24 cellular contexts compared by ENCODE assay signal in the genomic region with DNA sequence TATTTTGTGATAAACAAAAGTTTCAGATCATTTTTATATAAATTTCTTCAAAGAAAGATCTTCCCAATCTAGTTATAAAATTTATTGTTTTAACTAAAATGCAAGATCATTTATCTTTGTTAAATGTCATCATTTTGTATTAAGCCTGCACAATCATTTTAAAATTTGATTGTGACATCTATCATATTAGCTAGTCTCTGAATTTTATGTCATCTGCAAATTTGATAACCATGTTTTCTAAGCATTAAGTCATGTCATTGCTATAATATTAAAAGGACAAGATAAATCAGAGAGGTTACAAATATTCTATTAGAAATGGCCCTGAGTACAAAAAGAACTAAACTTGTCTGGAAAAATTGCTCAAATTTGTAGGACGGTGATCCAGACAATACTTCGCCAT.
DNase-seq lines count a peak whose midpoint lies in the region; ATAC-seq, FAIRE-seq and TF ChIP-seq lines count a peak whose summit lies in the region.
"Had no signal": no experiment of that assay in that cellular context is flagged by ENCODE, and none has a peak within 500 bp of the region (broad histone marks: within the 10 kb centered on the region; RNA-seq: fewer than 3 reads in every experiment).

No MANE protein-coding gene starts in this region.

- TF ChIP-seq EP300 in SK-N-SH (IDR thresholded peaks at IDR 0.05; ENCODE audit: borderline replicate concordance in 1 of 2, low read depth in 1 of 2, low read length in 1 of 2): no peak

- DNase-seq in SK-N-SH (no peak), frontal cortex (ENCODE audit: low spot score in 2 of 2) (no peak), NCI-H524 (lab: John Stamatoyannopoulos, UW) (no peak)
- DNase-seq: ACHN; BE2C; C1 segment of cervical spinal cord; CD4-positive, alpha-beta memory T cell; CD4-positive, CD25-positive, alpha-beta regulatory T cell; CD8-positive, alpha-beta memory T cell; COR-L47; DMS 273 treated with DMSO at 0.1 percent for 48 hours; DMS153; DMS53; DMS79; DND-41; EL; GDM1 had no signal

- H3K27ac ChIP-seq in SK-N-SH (ENCODE audit: low read depth in 2 of 2, low read length in 1 of 2): no peak overlapping the region
- H3K27ac ChIP-seq: 22Rv1, BLaER1 had no signal

- H2AFZ ChIP-seq in SK-N-SH (ENCODE audit: low read depth): no peak overlapping the region

- no peak overlapping the region for H3K4me3 ChIP-seq in SK-N-SH (ENCODE audit: low read depth in 2 of 2, low read length in 1 of 2)
- H3K4me3 ChIP-seq: BLaER1, GM12878 had no signal

- H3K4me2 ChIP-seq in SK-N-SH: no peak overlapping the region
- H3K4me2 ChIP-seq: BLaER1 had no signal

- H3K9me3 ChIP-seq in SK-N-SH: no peaks in the 10 kb centered on the region
- H3K9me3 ChIP-seq: BE2C, BLaER1 had no signal

- no peaks in the 10 kb centered on the region for H3K79me2 ChIP-seq in SK-N-SH (ENCODE audit: insufficient read depth)

- POLR2A ChIA-PET in SK-N-SH (lab: Yijun Ruan, JAX): no interaction called here

- TF ChIP-seq RAD21 in SK-N-SH (IDR thresholded peaks at IDR 0.05; ENCODE audit: low read length): no peak

- no peaks in the 10 kb centered on the region for H3K9me2 ChIP-seq in SK-N-SH

- no peaks in the 10 kb centered on the region for H3K36me3 ChIP-seq in SK-N-SH (replicated peaks in 1 of 2; ENCODE audit: control insufficient read depth in 1 of 2, insufficient read depth in 2 of 2, low read length in 1 of 2)
- H3K36me3 ChIP-seq: BE2C, BLaER1 had no signal

- H3K27me3 ChIP-seq in SK-N-SH (ENCODE audit: insufficient read depth): no peaks in the 10 kb centered on the region
- H3K27me3 ChIP-seq: BE2C, BLaER1 had no signal

- no peak overlapping the region for H3K9ac ChIP-seq in SK-N-SH
- H3K9ac ChIP-seq: BLaER1 had no signal

- no peaks in the 10 kb centered on the region for H4K20me1 ChIP-seq in SK-N-SH (ENCODE audit: insufficient read depth)
- H4K20me1 ChIP-seq: BLaER1 had no signal

- FAIRE-seq in frontal cortex (lab: Jason Lieb, UNC): peak; percentile 13
- FAIRE-seq: GM12878, GM12892, GM18507 had no signal

- CTCF ChIA-PET in SK-N-SH (lab: Yijun Ruan, JAX): interaction anchor here (2.2 to 4.5 kb wide), 3 partner anchors 9 to 424 kb away, joined by 13 to 117 read pairs (median 47); no protein-coding TSS in a partner anchor

- no peaks in the 10 kb centered on the region for H3F3A ChIP-seq in SK-N-SH (replicated peaks; ENCODE audit: insufficient read depth)

- peaks cover 0 to 4% of the 10 kb centered on the region in 2 experiments; a peak in 2 of 4 replicates for H3K4me1 ChIP-seq in SK-N-SH (ENCODE audit: control insufficient read depth in 1 of 2, insufficient read depth in 2 of 2, low read depth in 1 of 2, low read length in 1 of 2)
- H3K4me1 ChIP-seq: BE2C, BLaER1 had no signal

- 81% methylated on average over 2 of the region's 2 CpGs for WGBS in SK-N-SH (ENCODE audit: low lambda C conversion rate)

- TF ChIP-seq CTCF in SK-N-SH (IDR thresholded peaks at IDR 0.05): no peak

- ATAC-seq in SK-N-SH treated with all-trans-retinoic acid at 6 μM for 48 hours: no peak
- no peak for ATAC-seq in HG02763 (IDR thresholded peaks at IDR 0.05; ENCODE audit: unreplicated experiment)
- ATAC-seq: GM12878 had no signal

TF ChIP-seq in SK-N-SH treated with all-trans-retinoic acid at 6 μM for 48 hours, 23 proteins besides CTCF, POLR2A, EP300 and RAD21:
- TF ChIP-seq, protein P1, sequence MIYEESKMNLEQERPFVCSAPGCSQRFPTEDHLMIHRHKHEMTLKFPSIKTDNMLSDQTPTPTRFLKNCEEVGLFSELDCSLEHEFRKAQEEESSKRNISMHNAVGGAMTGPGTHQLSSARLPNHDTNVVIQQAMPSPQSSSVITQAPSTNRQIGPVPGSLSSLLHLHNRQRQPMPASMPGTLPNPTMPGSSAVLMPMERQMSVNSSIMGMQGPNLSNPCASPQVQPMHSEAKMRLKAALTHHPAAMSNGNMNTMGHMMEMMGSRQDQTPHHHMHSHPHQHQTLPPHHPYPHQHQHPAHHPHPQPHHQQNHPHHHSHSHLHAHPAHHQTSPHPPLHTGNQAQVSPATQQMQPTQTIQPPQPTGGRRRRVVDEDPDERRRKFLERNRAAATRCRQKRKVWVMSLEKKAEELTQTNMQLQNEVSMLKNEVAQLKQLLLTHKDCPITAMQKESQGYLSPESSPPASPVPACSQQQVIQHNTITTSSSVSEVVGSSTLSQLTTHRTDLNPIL (CRISPR knock-in tag; IDR thresholded peaks at IDR 0.05; ENCODE audit: low read depth): peak; percentile 58; the same call in 1 of the 2 replicates
- TF ChIP-seq ZNF70 (CRISPR knock-in tag; IDR thresholded peaks at IDR 0.05) (no peak), ISL1 (CRISPR knock-in tag; IDR thresholded peaks at IDR 0.05) (peak; percentile 94), ESRRG (CRISPR knock-in tag; IDR thresholded peaks at IDR 0.05) (0 out of 2 replicates have a peak, but pooled peaks have one; percentile 16), BACH2 (CRISPR knock-in tag; IDR thresholded peaks at IDR 0.05; ENCODE audit: borderline replicate concordance) (no peak), GLIS3 (CRISPR knock-in tag; IDR thresholded peaks at IDR 0.05) (no peak), ZNF565 (CRISPR knock-in tag; conservative IDR thresholded peaks at IDR 0.05; ENCODE audit: low read depth) (0 out of 2 replicates have a peak, but pooled peaks have one; percentile 30), TCF4 (CRISPR knock-in tag; IDR thresholded peaks at IDR 0.05; ENCODE audit: borderline replicate concordance) (no peak)

TF ChIP-seq in SK-N-SH, 30 proteins besides CTCF, POLR2A, EP300 and RAD21:
- TF ChIP-seq TCF12 (IDR thresholded peaks at IDR 0.05) (no peak), JUND (IDR thresholded peaks at IDR 0.05) (no peak), NRF1 (IDR thresholded peaks at IDR 0.05; ENCODE audit: low read depth, low read length) (no peak), TAF1 (IDR thresholded peaks at IDR 0.05; ENCODE audit: borderline replicate concordance, low read depth, low read length) (no peak), SIN3A (IDR thresholded peaks at IDR 0.05; ENCODE audit: borderline replicate concordance, low read depth, low read length) (no peak), NFIC (IDR thresholded peaks at IDR 0.05; ENCODE audit: borderline replicate concordance) (no peak), FOXJ3 (CRISPR knock-in tag; IDR thresholded peaks at IDR 0.05) (no peak), FOXM1 (IDR thresholded peaks at IDR 0.05; ENCODE audit: low read depth) (no peak), FOSL2 (IDR thresholded peaks at IDR 0.05; ENCODE audit: borderline replicate concordance, low read depth) (no peak), RCOR1 (IDR thresholded peaks at IDR 0.05; ENCODE audit: low read length) (no peak), RXRA (IDR thresholded peaks at IDR 0.05; ENCODE audit: borderline replicate concordance, low read depth) (no peak), MAX (IDR thresholded peaks at IDR 0.05; ENCODE audit: low read depth) (no peak)
- TF ChIP-seq, protein P2, sequence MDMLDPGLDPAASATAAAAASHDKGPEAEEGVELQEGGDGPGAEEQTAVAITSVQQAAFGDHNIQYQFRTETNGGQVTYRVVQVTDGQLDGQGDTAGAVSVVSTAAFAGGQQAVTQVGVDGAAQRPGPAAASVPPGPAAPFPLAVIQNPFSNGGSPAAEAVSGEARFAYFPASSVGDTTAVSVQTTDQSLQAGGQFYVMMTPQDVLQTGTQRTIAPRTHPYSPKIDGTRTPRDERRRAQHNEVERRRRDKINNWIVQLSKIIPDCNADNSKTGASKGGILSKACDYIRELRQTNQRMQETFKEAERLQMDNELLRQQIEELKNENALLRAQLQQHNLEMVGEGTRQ (IDR thresholded peaks at IDR 0.05; ENCODE audit: borderline replicate concordance, low read depth, low read length): no peak
- TF ChIP-seq, protein P3, sequence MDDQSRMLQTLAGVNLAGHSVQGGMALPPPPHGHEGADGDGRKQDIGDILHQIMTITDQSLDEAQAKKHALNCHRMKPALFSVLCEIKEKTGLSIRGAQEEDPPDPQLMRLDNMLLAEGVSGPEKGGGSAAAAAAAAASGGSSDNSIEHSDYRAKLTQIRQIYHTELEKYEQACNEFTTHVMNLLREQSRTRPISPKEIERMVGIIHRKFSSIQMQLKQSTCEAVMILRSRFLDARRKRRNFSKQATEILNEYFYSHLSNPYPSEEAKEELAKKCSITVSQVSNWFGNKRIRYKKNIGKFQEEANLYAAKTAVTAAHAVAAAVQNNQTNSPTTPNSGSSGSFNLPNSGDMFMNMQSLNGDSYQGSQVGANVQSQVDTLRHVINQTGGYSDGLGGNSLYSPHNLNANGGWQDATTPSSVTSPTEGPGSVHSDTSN (IDR thresholded peaks at IDR 0.05): no peak
